ENCODE assay signal across 3 cellular contexts in the genomic region with DNA sequence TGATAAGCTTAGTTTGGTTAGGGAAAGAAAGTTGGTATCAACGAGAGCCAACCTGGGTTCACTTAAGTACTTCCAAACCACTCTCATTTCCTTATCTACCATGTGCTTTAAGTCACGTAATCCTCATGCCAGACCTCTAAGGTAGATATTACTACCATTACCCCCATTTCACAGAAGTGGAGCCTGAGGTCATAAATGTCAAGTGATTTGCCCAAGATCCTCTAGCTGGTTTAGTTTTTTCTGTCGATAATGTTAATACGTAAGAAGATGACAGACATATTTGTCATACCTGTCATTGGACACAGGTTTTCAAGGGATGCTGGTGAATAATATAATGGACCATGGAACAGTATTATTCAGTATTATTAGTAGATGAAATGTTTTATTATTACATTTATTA.
A peak's percentile ranks its signal among the peaks of the same experiment; 100 is the strongest.
TF ChIP-seq lines count a peak whose summit lies in the region.

No MANE protein-coding gene starts in this region.

TF ChIP-seq in HepG2, 621 proteins besides CTCF, POLR2A, EP300 and RAD21:
- TF ChIP-seq ZNF629 (CRISPR knock-in tag; conservative IDR thresholded peaks at IDR 0.05) (0 out of 2 replicates have a peak, but pooled peaks have one; percentile 20), ZNF101 (CRISPR knock-in tag; IDR thresholded peaks at IDR 0.05; ENCODE audit: borderline replicate concordance, low read depth) (no peak)

TF ChIP-seq in K562, 482 proteins besides CTCF, POLR2A, EP300 and RAD21:
- peak; percentile 44 to 54; a peak in 3 of 4 replicates for TF ChIP-seq KDM1A (IDR thresholded peaks at IDR 0.05)
- TF ChIP-seq, protein P1, sequence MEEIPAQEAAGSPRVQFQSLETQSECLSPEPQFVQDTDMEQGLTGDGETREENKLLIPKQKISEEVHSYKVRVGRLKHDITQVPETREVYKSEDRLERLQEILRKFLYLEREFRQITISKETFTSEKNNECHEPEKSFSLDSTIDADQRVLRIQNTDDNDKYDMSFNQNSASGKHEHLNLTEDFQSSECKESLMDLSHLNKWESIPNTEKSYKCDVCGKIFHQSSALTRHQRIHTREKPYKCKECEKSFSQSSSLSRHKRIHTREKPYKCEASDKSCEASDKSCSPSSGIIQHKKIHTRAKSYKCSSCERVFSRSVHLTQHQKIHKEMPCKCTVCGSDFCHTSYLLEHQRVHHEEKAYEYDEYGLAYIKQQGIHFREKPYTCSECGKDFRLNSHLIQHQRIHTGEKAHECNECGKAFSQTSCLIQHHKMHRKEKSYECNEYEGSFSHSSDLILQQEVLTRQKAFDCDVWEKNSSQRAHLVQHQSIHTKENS (CRISPR knock-in tag; IDR thresholded peaks at IDR 0.05): no peak
- TF ChIP-seq BCOR (IDR thresholded peaks at IDR 0.05): peak; percentile 54; the same call in 1 of the 2 replicates
- no peak for TF ChIP-seq ZBTB11 (CRISPR knock-in tag; IDR thresholded peaks at IDR 0.05)
- TF ChIP-seq HDAC2 (IDR thresholded peaks at IDR 0.05): peak; percentile 24; the same call in 1 of the 2 replicates
- no peak for TF ChIP-seq ID3 (CRISPR knock-in tag; IDR thresholded peaks at IDR 0.05)
- peak; percentile 34; the same call in 1 of the 2 replicates for TF ChIP-seq ID3 (tag; IDR thresholded peaks at IDR 0.05)
- peak; percentile 44 for TF ChIP-seq DACH1 (IDR thresholded peaks at IDR 0.05; ENCODE audit: partially characterized antibody)
- peak; percentile 63 for TF ChIP-seq CHD4 (IDR thresholded peaks at IDR 0.05; ENCODE audit: insufficient read depth, insufficient replicate concordance, low read depth, low read length, poor library complexity, severe bottlenecking)
- TF ChIP-seq ARID1B (IDR thresholded peaks at IDR 0.05): no peak
- TF ChIP-seq ZNF146 (CRISPR knock-in tag; IDR thresholded peaks at IDR 0.05; ENCODE audit: unreplicated experiment): no peak
- TF ChIP-seq CBFA2T3 (IDR thresholded peaks at IDR 0.05): peak; percentile 42; the same call in 1 of the 2 replicates
- no peak for TF ChIP-seq ADNP (tag; IDR thresholded peaks at IDR 0.05)
- no peak for TF ChIP-seq EGR1 (conservative IDR thresholded peaks at IDR 0.05)
- peak; percentile 92 for TF ChIP-seq RBM25 (IDR thresholded peaks at IDR 0.05; ENCODE audit: low read depth, low read length, severe bottlenecking)
- no peak for TF ChIP-seq RBFOX2 (IDR thresholded peaks at IDR 0.05; ENCODE audit: low read depth, low read length)
- TF ChIP-seq ILK (tag; IDR thresholded peaks at IDR 0.05; ENCODE audit: borderline replicate concordance, low read depth): no peak
TF ChIP-seq in K562: peak in this region for 8.

TF ChIP-seq in WTC11, 78 proteins besides CTCF, POLR2A, EP300 and RAD21:
- TF ChIP-seq, protein P2, sequence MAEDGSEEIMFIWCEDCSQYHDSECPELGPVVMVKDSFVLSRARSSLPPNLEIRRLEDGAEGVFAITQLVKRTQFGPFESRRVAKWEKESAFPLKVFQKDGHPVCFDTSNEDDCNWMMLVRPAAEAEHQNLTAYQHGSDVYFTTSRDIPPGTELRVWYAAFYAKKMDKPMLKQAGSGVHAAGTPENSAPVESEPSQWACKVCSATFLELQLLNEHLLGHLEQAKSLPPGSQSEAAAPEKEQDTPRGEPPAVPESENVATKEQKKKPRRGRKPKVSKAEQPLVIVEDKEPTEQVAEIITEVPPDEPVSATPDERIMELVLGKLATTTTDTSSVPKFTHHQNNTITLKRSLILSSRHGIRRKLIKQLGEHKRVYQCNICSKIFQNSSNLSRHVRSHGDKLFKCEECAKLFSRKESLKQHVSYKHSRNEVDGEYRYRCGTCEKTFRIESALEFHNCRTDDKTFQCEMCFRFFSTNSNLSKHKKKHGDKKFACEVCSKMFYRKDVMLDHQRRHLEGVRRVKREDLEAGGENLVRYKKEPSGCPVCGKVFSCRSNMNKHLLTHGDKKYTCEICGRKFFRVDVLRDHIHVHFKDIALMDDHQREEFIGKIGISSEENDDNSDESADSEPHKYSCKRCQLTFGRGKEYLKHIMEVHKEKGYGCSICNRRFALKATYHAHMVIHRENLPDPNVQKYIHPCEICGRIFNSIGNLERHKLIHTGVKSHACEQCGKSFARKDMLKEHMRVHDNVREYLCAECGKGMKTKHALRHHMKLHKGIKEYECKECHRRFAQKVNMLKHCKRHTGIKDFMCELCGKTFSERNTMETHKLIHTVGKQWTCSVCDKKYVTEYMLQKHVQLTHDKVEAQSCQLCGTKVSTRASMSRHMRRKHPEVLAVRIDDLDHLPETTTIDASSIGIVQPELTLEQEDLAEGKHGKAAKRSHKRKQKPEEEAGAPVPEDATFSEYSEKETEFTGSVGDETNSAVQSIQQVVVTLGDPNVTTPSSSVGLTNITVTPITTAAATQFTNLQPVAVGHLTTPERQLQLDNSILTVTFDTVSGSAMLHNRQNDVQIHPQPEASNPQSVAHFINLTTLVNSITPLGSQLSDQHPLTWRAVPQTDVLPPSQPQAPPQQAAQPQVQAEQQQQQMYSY (CRISPR knock-in tag; IDR thresholded peaks at IDR 0.05): no peak
- no peak for TF ChIP-seq FOXJ3 (CRISPR knock-in tag; IDR thresholded peaks at IDR 0.05; ENCODE audit: borderline replicate concordance)
- TF ChIP-seq, protein P3, sequence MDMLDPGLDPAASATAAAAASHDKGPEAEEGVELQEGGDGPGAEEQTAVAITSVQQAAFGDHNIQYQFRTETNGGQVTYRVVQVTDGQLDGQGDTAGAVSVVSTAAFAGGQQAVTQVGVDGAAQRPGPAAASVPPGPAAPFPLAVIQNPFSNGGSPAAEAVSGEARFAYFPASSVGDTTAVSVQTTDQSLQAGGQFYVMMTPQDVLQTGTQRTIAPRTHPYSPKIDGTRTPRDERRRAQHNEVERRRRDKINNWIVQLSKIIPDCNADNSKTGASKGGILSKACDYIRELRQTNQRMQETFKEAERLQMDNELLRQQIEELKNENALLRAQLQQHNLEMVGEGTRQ (CRISPR knock-in tag; IDR thresholded peaks at IDR 0.05): no peak
- TF ChIP-seq TP53 (CRISPR knock-in tag; IDR thresholded peaks at IDR 0.05): no peak
- no peak for TF ChIP-seq ATF2 (CRISPR knock-in tag; IDR thresholded peaks at IDR 0.05; ENCODE audit: borderline replicate concordance, low read depth)
- no peak for TF ChIP-seq KAT7 (CRISPR knock-in tag; IDR thresholded peaks at IDR 0.05; ENCODE audit: borderline replicate concordance)
- TF ChIP-seq GRHL2 (CRISPR knock-in tag; IDR thresholded peaks at IDR 0.05; ENCODE audit: insufficient replicate concordance, severe bottlenecking): no peak
- no peak for TF ChIP-seq OVOL2 (CRISPR knock-in tag; IDR thresholded peaks at IDR 0.05; ENCODE audit: borderline replicate concordance)
- TF ChIP-seq ZNF121 (CRISPR knock-in tag; IDR thresholded peaks at IDR 0.05): no peak
- TF ChIP-seq ATF1 (CRISPR knock-in tag; IDR thresholded peaks at IDR 0.05): no peak
- TF ChIP-seq HMGA2 (CRISPR knock-in tag; IDR thresholded peaks at IDR 0.05): no peak
- no peak for TF ChIP-seq SP1 (CRISPR knock-in tag; conservative IDR thresholded peaks at IDR 0.05)
- no peak for TF ChIP-seq NR1H2 (CRISPR knock-in tag; IDR thresholded peaks at IDR 0.05)
- TF ChIP-seq AFF4 (CRISPR knock-in tag; IDR thresholded peaks at IDR 0.05; ENCODE audit: borderline replicate concordance): no peak
- no peak for TF ChIP-seq ETV6 (CRISPR knock-in tag; IDR thresholded peaks at IDR 0.05)
- no peak for TF ChIP-seq NFATC4 (CRISPR knock-in tag; IDR thresholded peaks at IDR 0.05)
- no peak for TF ChIP-seq CREM (CRISPR knock-in tag; IDR thresholded peaks at IDR 0.05)
TF ChIP-seq in WTC11: peak in this region for 0.
